In genomic region chr6:100663219-100663863, GRCh38 we compare ENCODE assay signal across 12 cellular contexts.
DNase-seq lines count a peak whose midpoint lies in the region; ATAC-seq and TF ChIP-seq lines count a peak whose summit lies in the region.
"Had no signal": no experiment of that assay in that cellular context is flagged by ENCODE, and none has a peak within 500 bp of the region (broad histone marks: within the 10 kb centered on the region; RNA-seq: fewer than 3 reads in every experiment).

No MANE protein-coding gene starts in this region.

- H3K27ac Mint-ChIP-seq in MCF 10A (ENCODE audit: low read depth, unreplicated experiment): no peak overlapping the region

- no peaks in the 10 kb centered on the region for H3K9me3 ChIP-seq in breast epithelium

- H3K27me3 ChIP-seq in breast epithelium: no peaks in the 10 kb centered on the region

- no peak for TF ChIP-seq POLR2A in breast epithelium (IDR thresholded peaks at IDR 0.05)

- no peak overlapping the region for H3K4me3 Mint-ChIP-seq in MCF 10A (ENCODE audit: unreplicated experiment)

- CTCF ChIA-PET in MCF 10A (lab: Yijun Ruan, JAX): interaction anchor here (0.6 to 4.9 kb wide), 20 partner anchors 12 to 795 kb away, joined by 3 to 33 read pairs (median 4); no protein-coding TSS in a partner anchor

- peaks cover 11% of the 10 kb centered on the region for H3K4me1 Mint-ChIP-seq in MCF 10A (ENCODE audit: insufficient read depth, unreplicated experiment)

- ATAC-seq in SK-N-SH treated with all-trans-retinoic acid at 6 μM for 48 hours (peak; percentile 65; the same call in 2 of the 3 replicates), GM18858 (IDR thresholded peaks at IDR 0.05; ENCODE audit: unreplicated experiment) (no peak)

- no peaks in the 10 kb centered on the region for H3K9me3 Mint-ChIP-seq in MCF 10A (ENCODE audit: unreplicated experiment)

- H3K27ac ChIP-seq in breast epithelium: no peak overlapping the region
- H3K27ac ChIP-seq: 22Rv1, parathyroid adenoma had no signal

- no TSS peak for BruUV-seq in MCF 10A (replicated peaks; lab: Mats Ljungman, UMichigan)

- TF ChIP-seq CTCF in MCF 10A (IDR thresholded peaks at IDR 0.05; ENCODE audit: unreplicated experiment) (no peak), breast epithelium (IDR thresholded peaks at IDR 0.05) (no peak), fibroblast of the aortic adventitia (IDR thresholded peaks at IDR 0.05; ENCODE audit: insufficient read depth, low read length) (no peak)

- no peaks in the 10 kb centered on the region for H3K27me3 Mint-ChIP-seq in MCF 10A (ENCODE audit: insufficient read depth, unreplicated experiment)

- H3K36me3 ChIP-seq in breast epithelium: no peaks in the 10 kb centered on the region

- peak; percentile 28 for DNase-seq in MCF 10A (ENCODE audit: unreplicated experiment)
- DNase-seq in breast epithelium (ENCODE audit: low spot score in 2 of 2): no peak
- peak; percentile 84 for DNase-seq in fibroblast of the aortic adventitia (ENCODE audit: low read depth)
- DNase-seq in stromal cell of bone marrow (ENCODE audit: low read depth): peak; percentile 27
- no peak for DNase-seq in effector CD8-positive, alpha-beta T cell (lab: John Stamatoyannopoulos, UW)
- no peak for DNase-seq in stimulated activated CD4-positive, alpha-beta T cell treated with anti-CD3 and anti-CD28 coated beads, Interleukin-12 subunit alpha, Interleukin-12 subunit beta, amount 100 ng/mL, for 4 hours
- DNase-seq: activated CD4-positive, alpha-beta T cell treated with anti-CD3 and anti-CD28 coated beads for 1 hour; NCI-H1417 treated with DMSO at 0.1 percent for 48 hours had no signal

- no peaks in the 10 kb centered on the region for H3K4me1 ChIP-seq in breast epithelium
- H3K4me1 ChIP-seq: parathyroid adenoma had no signal

- H3K36me3 Mint-ChIP-seq in MCF 10A (ENCODE audit: insufficient read depth, unreplicated experiment): peaks cover 23% of the 10 kb centered on the region

- H3K4me3 ChIP-seq in breast epithelium (no peak overlapping the region), fibroblast of the aortic adventitia (ENCODE audit: low read depth, low read length) (no peak overlapping the region)

- intact Hi-C loops in MCF 10A (cut with micrococcal nuclease) (loop anchor here (5.0 to 10.0 kb wide), 2 partner anchors 171 to 799 kb away; no protein-coding TSS in a partner anchor), breast epithelium (cut with DNase I; ENCODE audit: low total_unique reads) (no loop called here)

- POLR2A ChIA-PET in MCF 10A (lab: Yijun Ruan, JAX): interaction anchor here (0.6 to 1.2 kb wide), 3 partner anchors 17 to 1072 kb away, joined by 3 read pairs; no protein-coding TSS in a partner anchor

TF ChIP-seq in SK-N-SH treated with all-trans-retinoic acid at 6 μM for 48 hours, 23 proteins besides CTCF, POLR2A, EP300 and RAD21:
- no peak for TF ChIP-seq PPARA (CRISPR knock-in tag; IDR thresholded peaks at IDR 0.05; ENCODE audit: borderline replicate concordance)
- TF ChIP-seq ISL1 (CRISPR knock-in tag; IDR thresholded peaks at IDR 0.05): 0 out of 2 replicates have a peak, but pooled peaks have one; percentile 8

Comparison
In these comparisons a context has a peak if more than half of its experiments do, and no peak if none do; other contexts are left out.
1. DNase-seq: peak in MCF 10A (single experiment), fibroblast of the aortic adventitia (single experiment) and stromal cell of bone marrow (single experiment); none in breast epithelium (0 of 2), effector CD8-positive, alpha-beta T cell (single experiment) and stimulated activated CD4-positive, alpha-beta T cell treated with anti-CD3 and anti-CD28 coated beads, Interleukin-12 subunit alpha, Interleukin-12 subunit beta, amount 100 ng/mL, for 4 hours (single experiment).